20 cellular contexts compared by ENCODE assay signal in the genomic region with DNA sequence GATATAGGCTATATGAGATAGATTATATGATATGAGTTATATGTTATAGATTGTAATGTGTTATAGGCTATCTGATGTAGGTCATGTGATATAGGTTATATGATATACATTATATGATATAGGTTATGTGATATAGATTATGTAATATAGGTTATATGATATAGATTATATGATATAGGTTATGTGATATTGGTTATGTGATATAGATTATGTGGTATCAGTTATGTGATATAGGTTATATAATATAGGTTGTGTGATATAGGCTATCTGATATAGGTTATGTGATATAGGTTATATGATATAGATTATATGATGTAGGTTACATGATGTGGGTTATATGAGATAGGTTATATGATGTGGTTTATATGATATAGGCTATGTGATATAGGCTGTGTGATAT.
DNase-seq lines count a peak whose midpoint lies in the region; ATAC-seq, FAIRE-seq and TF ChIP-seq lines count a peak whose summit lies in the region.
"Had no signal": no experiment of that assay in that cellular context is flagged by ENCODE, and none has a peak within 500 bp of the region (broad histone marks: within the 10 kb centered on the region; RNA-seq: fewer than 3 reads in every experiment).

No MANE protein-coding gene starts in this region.

- H4K8ac ChIP-seq in mesenchymal stem cell (ENCODE audit: low read length) = no peak overlapping the region

- no peak overlapping the region for H3K14ac ChIP-seq in mesenchymal stem cell (ENCODE audit: low read length in 2 of 2)

- H3K9ac ChIP-seq in mesenchymal stem cell (ENCODE audit: low read length) = no peak overlapping the region
- H3K9ac ChIP-seq: BLaER1 treated with 17β-estradiol and CSF1 and Interleukin-3, amounts not matched to agents 10 nM and 100 nM had no signal

- H3K9me3 ChIP-seq in mesenchymal stem cell (ENCODE audit: control insufficient read depth, low read length) = no peaks in the 10 kb centered on the region
- H3K9me3 ChIP-seq: BLaER1 treated with 17β-estradiol and CSF1 and Interleukin-3, amounts not matched to agents 10 nM and 100 nM had no signal

- no peak overlapping the region for H2BK12ac ChIP-seq in mesenchymal stem cell (ENCODE audit: low read length in 2 of 2)

- no peak overlapping the region for H2AK5ac ChIP-seq in mesenchymal stem cell (ENCODE audit: low read length, severe bottlenecking)

- no peak overlapping the region for H3K27ac ChIP-seq in mesenchymal stem cell (ENCODE audit: low read length, poor library complexity, severe bottlenecking)
- H3K27ac ChIP-seq: 22Rv1; BLaER1 treated with 17β-estradiol and CSF1 and Interleukin-3, amounts not matched to agents 10 nM and 100 nM; HL-60 had no signal

- DNase-seq in HEK293T (ENCODE audit: extremely low spot score) (no peak), mesenchymal stem cell (no peak), SHP77 (lab: John Stamatoyannopoulos, UW) (no peak), HK-2 (ENCODE audit: unreplicated experiment) (no peak)
- DNase-seq in stimulated activated CD4-positive, alpha-beta T cell treated with anti-CD3 and anti-CD28 coated beads, Interleukin-2, amount 100 ng/mL, for 24 hours = no peak
- DNase-seq: CD4-positive, CD25-positive, alpha-beta regulatory T cell; CD8-positive, alpha-beta memory T cell; COR-L47; DMS 273 treated with DMSO at 0.1 percent for 48 hours; DMS53; DND-41; EL; H9 had no signal

- POLR2A ChIA-PET in HEK293T (lab: Yijun Ruan, JAX) = no interaction called here

- peak; percentile 85 for FAIRE-seq in A204.1 (lab: Jason Lieb, UNC)
- peak; percentile 96 for FAIRE-seq in colon (lab: Jason Lieb, UNC)
- FAIRE-seq: H1 had no signal

- H3K4me2 ChIP-seq in mesenchymal stem cell (ENCODE audit: low read length, poor library complexity, severe bottlenecking) = no peak overlapping the region
- H3K4me2 ChIP-seq: BLaER1 treated with 17β-estradiol and CSF1 and Interleukin-3, amounts not matched to agents 10 nM and 100 nM had no signal

- H3K4me1 ChIP-seq in mesenchymal stem cell (ENCODE audit: control insufficient read depth, insufficient read depth, low read depth, low read length) = peaks cover 6% of the 10 kb centered on the region

- CTCF ChIA-PET in HEK293T (lab: Yijun Ruan, JAX) = no interaction called here

- no peak overlapping the region for H3K4ac ChIP-seq in mesenchymal stem cell (ENCODE audit: low read depth in 1 of 2, low read length in 2 of 2)

- no peaks in the 10 kb centered on the region for H3K79me1 ChIP-seq in mesenchymal stem cell (replicated peaks; ENCODE audit: low read length, poor library complexity, severe bottlenecking)

- no peak overlapping the region for H2AFZ ChIP-seq in mesenchymal stem cell (ENCODE audit: low read depth, low read length)

- no peak overlapping the region for H4K91ac ChIP-seq in mesenchymal stem cell (ENCODE audit: low read length)

- no peaks in the 10 kb centered on the region for H3K36me3 ChIP-seq in mesenchymal stem cell (ENCODE audit: control insufficient read depth in 1 of 2, insufficient read depth in 2 of 2, low read depth in 1 of 2, low read length in 2 of 2)
- H3K36me3 ChIP-seq: BLaER1 treated with 17β-estradiol and CSF1 and Interleukin-3, amounts not matched to agents 10 nM and 100 nM had no signal

- no peak overlapping the region for H3K18ac ChIP-seq in mesenchymal stem cell (ENCODE audit: low read depth in 1 of 2, low read length in 2 of 2)

- H2BK5ac ChIP-seq in mesenchymal stem cell (ENCODE audit: low read depth, low read length, poor library complexity, severe bottlenecking) = peak overlapping the region; percentile 67

- peaks cover 0 to 6% of the 10 kb centered on the region in 2 experiments for H3K27me3 ChIP-seq in mesenchymal stem cell (ENCODE audit: control insufficient read depth in 1 of 2, insufficient read depth in 1 of 2, low read length in 2 of 2)
- H3K27me3 ChIP-seq: BLaER1 treated with 17β-estradiol and CSF1 and Interleukin-3, amounts not matched to agents 10 nM and 100 nM had no signal

- H2BK120ac ChIP-seq in mesenchymal stem cell (ENCODE audit: low read depth, low read length) = no peak overlapping the region

- no peak overlapping the region for H2BK15ac ChIP-seq in mesenchymal stem cell (ENCODE audit: low read depth, poor library complexity, severe bottlenecking)

- no peak overlapping the region for H3K23ac ChIP-seq in mesenchymal stem cell (ENCODE audit: low read length in 2 of 2)

- ATAC-seq in GM18868 (IDR thresholded peaks at IDR 0.05; ENCODE audit: unreplicated experiment) = no peak

- H3K4me3 ChIP-seq in mesenchymal stem cell (ENCODE audit: insufficient read depth in 1 of 2, low read depth in 1 of 2, low read length in 2 of 2) = no peak overlapping the region
- H3K4me3 ChIP-seq: BLaER1 treated with 17β-estradiol and CSF1 and Interleukin-3, amounts not matched to agents 10 nM and 100 nM had no signal

TF ChIP-seq in HEK293T, 16 proteins besides CTCF, POLR2A, EP300 and RAD21:
- no peak for TF ChIP-seq ARNT (IDR thresholded peaks at IDR 0.05)
- no peak for TF ChIP-seq CTBP1 (IDR thresholded peaks at IDR 0.05; ENCODE audit: borderline replicate concordance)
- 0 out of 2 replicates have a peak, but pooled peaks have one; percentile 32 for TF ChIP-seq SUZ12 (IDR thresholded peaks at IDR 0.05)
